10 cellular contexts compared by ENCODE assay signal in the genomic region with DNA sequence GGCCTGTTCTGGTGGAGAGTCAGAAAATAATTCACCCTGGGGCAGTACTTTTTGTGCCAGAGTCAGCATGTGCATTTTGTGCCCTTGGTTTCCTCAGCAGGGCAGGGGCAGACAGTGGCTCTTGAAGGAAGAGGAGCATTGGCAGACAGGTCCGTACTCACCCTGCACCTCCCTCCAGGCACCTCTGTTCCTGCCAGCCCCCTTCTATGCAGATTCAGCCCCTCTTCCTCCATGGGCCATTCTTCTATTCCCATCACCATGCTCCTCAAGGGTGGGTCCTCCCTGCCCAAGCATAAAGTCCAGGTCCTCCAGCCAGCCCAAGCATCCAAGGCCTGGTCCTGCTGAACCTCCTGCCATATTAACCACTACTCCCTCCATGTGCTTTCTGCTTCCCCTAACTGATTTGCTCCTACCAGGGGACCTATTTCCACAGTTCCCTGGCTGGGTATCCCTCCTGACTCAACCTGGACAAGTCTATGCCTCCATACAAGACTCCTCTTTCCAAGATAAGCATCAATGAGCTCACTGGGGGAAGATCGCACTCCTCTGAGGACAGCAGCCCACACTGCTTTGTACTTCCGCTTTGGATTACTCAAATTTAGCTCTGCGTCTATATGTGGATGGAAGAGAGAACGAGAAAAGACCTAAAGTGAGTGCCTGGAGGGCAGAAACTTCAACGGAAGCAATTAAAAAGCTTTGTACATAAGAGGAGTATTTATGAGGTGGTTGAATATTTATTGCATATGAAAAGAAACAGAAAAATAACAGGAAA. TPM values are rescaled to one million over a fixed set of nuclear protein-coding genes. Genes with fewer than 3 reads are reported as not detected.
DNase-seq lines count a peak whose midpoint lies in the region; ATAC-seq and TF ChIP-seq lines count a peak whose summit lies in the region.
"Had no signal": no experiment of that assay in that cellular context is flagged by ENCODE, and none has a peak within 500 bp of the region (broad histone marks: within the 10 kb centered on the region; RNA-seq: fewer than 3 reads in every experiment).

No MANE protein-coding gene starts in this region.

- peak overlapping the region; percentile 34 for H3K27ac Mint-ChIP-seq in activated T-cell treated with anti-CD3 and anti-CD28 coated beads, Interleukin-2, amount 50 U/mL, for 72 hours
- H3K27ac Mint-ChIP-seq in endothelial cell (ENCODE audit: unreplicated experiment): no peak overlapping the region

- ATAC-seq in GM21381 (IDR thresholded peaks at IDR 0.05; ENCODE audit: unreplicated experiment) (peak; percentile 24), HG03378 (IDR thresholded peaks at IDR 0.05; ENCODE audit: unreplicated experiment) (peak; percentile 27)
- peak; percentile 49 to 52 for ATAC-seq in activated T-cell treated with anti-CD3 and anti-CD28 coated beads, Interleukin-2, amount 50 U/mL, for 72 hours (replicated peaks in 1 of 2)

- no peak for TF ChIP-seq CTCF in endothelial cell (IDR thresholded peaks at IDR 0.05; ENCODE audit: unreplicated experiment)

- H3K9me3 Mint-ChIP-seq in activated T-cell treated with anti-CD3 and anti-CD28 coated beads, Interleukin-2, amount 50 U/mL, for 72 hours: no peaks in the 10 kb centered on the region
- H3K9me3 Mint-ChIP-seq in endothelial cell (ENCODE audit: unreplicated experiment): no peaks in the 10 kb centered on the region

- H3K4me3 Mint-ChIP-seq in activated T-cell treated with anti-CD3 and anti-CD28 coated beads, Interleukin-2, amount 50 U/mL, for 72 hours: peak overlapping the region; percentile 59 to 74
- no peak overlapping the region for H3K4me3 Mint-ChIP-seq in endothelial cell (ENCODE audit: unreplicated experiment)

- H3K36me3 Mint-ChIP-seq in activated T-cell treated with anti-CD3 and anti-CD28 coated beads, Interleukin-2, amount 50 U/mL, for 72 hours (ENCODE audit: insufficient read depth in 2 of 2): no peaks in the 10 kb centered on the region
- H3K36me3 Mint-ChIP-seq in endothelial cell (ENCODE audit: low read depth, unreplicated experiment): no peaks in the 10 kb centered on the region

- DNase-seq in D341Med (ENCODE audit: low spot score) (peak; percentile 4), LoVo (ENCODE audit: low spot score) (no peak), DMS53 treated with DMSO at 0.1 percent for 48 hours (lab: John Stamatoyannopoulos, UW; ENCODE audit: unreplicated experiment) (no peak), endothelial cell (ENCODE audit: low spot score) (no peak), NCI-H1092 (lab: John Stamatoyannopoulos, UW) (no peak)
- DNase-seq in activated T-cell treated with anti-CD3 and anti-CD28 coated beads, Interleukin-2, amount 50 U/mL, for 72 hours: peak in 1 of 2 donors; percentile 32

- peaks cover 41% of the 10 kb centered on the region for H3K27me3 Mint-ChIP-seq in activated T-cell treated with anti-CD3 and anti-CD28 coated beads, Interleukin-2, amount 50 U/mL, for 72 hours (ENCODE audit: low read depth)
- H3K27me3 Mint-ChIP-seq in endothelial cell (ENCODE audit: unreplicated experiment): no peaks in the 10 kb centered on the region

- H3K4me1 Mint-ChIP-seq in activated T-cell treated with anti-CD3 and anti-CD28 coated beads, Interleukin-2, amount 50 U/mL, for 72 hours (ENCODE audit: low read depth): peaks cover 50% of the 10 kb centered on the region
- H3K4me1 Mint-ChIP-seq in endothelial cell (ENCODE audit: unreplicated experiment): no peaks in the 10 kb centered on the region

RNA-seq across cellular contexts. Expression of gene ACSL6, which starts 9.3 kb away (rescaled TPM):
- 1 to 10 TPM; 5.9 to 8.2 TPM for total RNA-seq in activated T-cell treated with anti-CD3 and anti-CD28 coated beads, Interleukin-2, amount 50 U/mL, for 72 hours
- 0.80 TPM for total RNA-seq in endothelial cell (ENCODE audit: unreplicated experiment)

RNA-seq across cellular contexts. Expression of gene IL3, which starts 39.7 kb away (rescaled TPM):
- total RNA-seq in activated T-cell treated with anti-CD3 and anti-CD28 coated beads, Interleukin-2, amount 50 U/mL, for 72 hours: 1 to 10 TPM; 6.2 to 8.9 TPM
- not detected for total RNA-seq in endothelial cell (ENCODE audit: unreplicated experiment)
- total RNA-seq: dermis microvascular lymphatic vessel endothelial cell, liver had no signal

RNA-seq across cellular contexts. Expression of gene CSF2, which starts 52.8 kb away (rescaled TPM):
- 10 to 100 TPM; 31.1 to 50.7 TPM for total RNA-seq in activated T-cell treated with anti-CD3 and anti-CD28 coated beads, Interleukin-2, amount 50 U/mL, for 72 hours
- not detected for total RNA-seq in endothelial cell (ENCODE audit: unreplicated experiment)
- total RNA-seq: liver had no signal

Comparison
In these comparisons a context has a peak if more than half of its experiments do, and no peak if none do; other contexts are left out.
1. RNA of gene CSF2, which starts 52.8 kb away (total RNA-seq): 31.1 to 50.7 TPM in activated T-cell treated with anti-CD3 and anti-CD28 coated beads, Interleukin-2, amount 50 U/mL, for 72 hours; not detected in endothelial cell (single experiment); every median in the first group is over 10 times any median in the second.
2. Peak in every context shown above with its lines, with median percentiles within 50 percentile points of each other: ATAC-seq.